ENCODE assay signal across 1 cellular context in the genomic region with DNA sequence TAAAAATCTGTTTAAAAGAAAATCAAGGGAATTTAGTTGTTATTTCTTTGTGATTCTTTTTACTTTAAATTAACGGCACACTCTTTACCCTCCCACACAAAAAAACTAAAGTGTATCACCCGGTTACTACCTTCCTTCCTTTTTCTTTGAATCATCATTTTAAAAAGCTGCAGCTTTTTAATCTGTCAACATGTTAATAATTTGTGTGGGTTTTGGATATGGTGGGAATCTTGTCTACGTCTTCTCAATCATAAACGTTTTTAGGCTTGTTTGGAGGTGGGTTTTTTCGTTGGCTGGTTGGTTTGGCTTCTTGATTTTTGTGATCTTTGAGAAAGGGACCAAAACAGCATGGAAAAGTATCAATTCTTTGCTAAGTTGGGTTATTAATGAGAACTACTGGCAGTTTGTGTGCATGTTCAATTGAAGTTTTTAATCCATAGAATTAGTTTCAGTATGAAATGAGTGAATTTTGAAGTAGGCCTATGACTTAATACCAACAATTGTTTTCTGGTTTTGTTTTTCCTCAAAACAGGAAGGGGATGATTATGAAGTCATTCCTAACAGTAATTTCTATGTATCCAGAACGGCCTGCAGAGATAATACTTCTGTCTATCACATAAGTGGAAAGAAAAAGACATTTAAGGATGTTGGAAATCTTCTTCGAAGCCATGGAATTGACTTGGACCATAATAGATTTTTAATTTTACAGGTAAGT.
A peak's percentile ranks its signal among the peaks of the same experiment; 100 is the strongest.
TF ChIP-seq lines count a peak whose summit lies in the region.

No MANE protein-coding gene starts in this region.

TF ChIP-seq in GM12878, 131 proteins besides CTCF, POLR2A, EP300 and RAD21:
- TF ChIP-seq RUNX3 (IDR thresholded peaks at IDR 0.05; ENCODE audit: low read length): no peak
- peak; percentile 30; the same call in 1 of the 2 replicates for TF ChIP-seq MLLT1 (IDR thresholded peaks at IDR 0.05)
